In the genomic region with DNA sequence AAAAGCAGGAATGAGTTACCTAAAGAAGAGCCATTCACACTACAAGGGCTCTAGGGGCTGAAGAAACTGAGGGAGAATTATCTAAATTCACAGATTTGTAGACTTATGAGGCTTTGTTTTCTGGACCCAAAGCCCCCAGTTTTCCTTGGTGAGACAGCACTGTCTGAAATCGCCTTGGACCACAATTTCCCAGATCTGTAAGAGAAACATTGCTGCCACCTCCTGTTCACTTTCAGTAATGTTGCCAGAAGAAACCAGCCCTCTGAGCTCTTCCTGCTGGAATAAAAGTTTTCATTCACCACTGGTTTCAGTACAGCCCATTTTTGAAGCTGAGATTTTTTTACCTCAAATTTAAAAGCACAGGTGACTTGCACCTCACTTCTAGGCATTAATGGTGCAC, we compare ENCODE assay signal across 8 cellular contexts.
A peak's percentile ranks its signal among the peaks of the same experiment; 100 is the strongest.
DNase-seq lines count a peak whose midpoint lies in the region; ATAC-seq, FAIRE-seq and TF ChIP-seq lines count a peak whose summit lies in the region.

No MANE protein-coding gene starts in this region.

- DNase-seq in ACHN (peak; percentile 45), GM12891 (ENCODE audit: insufficient read length, low spot score) (peak; percentile 10), HTR-8/SVneo (ENCODE audit: insufficient read length, low spot score) (peak; percentile 30), OCI-M2 (lab: John Stamatoyannopoulos, UW; ENCODE audit: unreplicated experiment) (peak; percentile 41), dorsolateral prefrontal cortex (peak in 5 of 10 donors; percentile 47 to 70 (median 53)), lung microvascular endothelial cell (ENCODE audit: low read depth in 2 of 2) (peak; percentile 64 to 75)

- in situ Hi-C loops in ACHN (cut with HindIII; ENCODE audit: low pct_ligation_motif_present, low pct_unique_long_range_greater_than_20kb, low sequenced_read_pairs): no loop called here

- FAIRE-seq in GM12891 (lab: Jason Lieb, UNC) (no peak), HTR-8/SVneo (lab: Jason Lieb, UNC) (no peak)

- intact Hi-C loops in dorsolateral prefrontal cortex (cut with DNase I): loop anchor here (1.0 to 10.0 kb wide), 5 partner anchors 180 to 818 kb away; no protein-coding TSS in a partner anchor

- no peaks in the 10 kb centered on the region for H3K27me3 ChIP-seq in dorsolateral prefrontal cortex

- peak overlapping the region in 54 of 59 donors; percentile 11 to 89 (median 64) for H3K27ac ChIP-seq in dorsolateral prefrontal cortex

- no peak for TF ChIP-seq POLR2A in GM12891 (IDR thresholded peaks at IDR 0.05; ENCODE audit: low read depth, low read length)

- peak; percentile 70 to 96 (median 87) for TF ChIP-seq CTCF in dorsolateral prefrontal cortex (IDR thresholded peaks at IDR 0.05 in 54 of 56, conservative IDR thresholded peaks at IDR 0.05 in 2 of 56; ENCODE audit: low read depth in 1 of 56, partially characterized antibody in 56 of 56)

- H3K4me3 ChIP-seq in dorsolateral prefrontal cortex: no peak overlapping the region

- no peak for ATAC-seq in GM18873 (IDR thresholded peaks at IDR 0.05; ENCODE audit: low FRiP score, unreplicated experiment)
- no peak for ATAC-seq in HG03521 (IDR thresholded peaks at IDR 0.05; ENCODE audit: unreplicated experiment)

TF ChIP-seq in GM12891, 5 proteins besides CTCF, POLR2A, EP300 and RAD21:
- no peak for TF ChIP-seq SPI1 (IDR thresholded peaks at IDR 0.05; ENCODE audit: low read depth, low read length)
- TF ChIP-seq PAX5 (IDR thresholded peaks at IDR 0.05; ENCODE audit: insufficient read depth, low read length, severe bottlenecking): no peak
- TF ChIP-seq POU2F2 (IDR thresholded peaks at IDR 0.05; ENCODE audit: low read depth, low read length): no peak
- no peak for TF ChIP-seq TAF1 (IDR thresholded peaks at IDR 0.05; ENCODE audit: low read depth, low read length)
- TF ChIP-seq POLR2AphosphoS5 (IDR thresholded peaks at IDR 0.05; ENCODE audit: low read depth, low read length): no peak
